In the genomic region with DNA sequence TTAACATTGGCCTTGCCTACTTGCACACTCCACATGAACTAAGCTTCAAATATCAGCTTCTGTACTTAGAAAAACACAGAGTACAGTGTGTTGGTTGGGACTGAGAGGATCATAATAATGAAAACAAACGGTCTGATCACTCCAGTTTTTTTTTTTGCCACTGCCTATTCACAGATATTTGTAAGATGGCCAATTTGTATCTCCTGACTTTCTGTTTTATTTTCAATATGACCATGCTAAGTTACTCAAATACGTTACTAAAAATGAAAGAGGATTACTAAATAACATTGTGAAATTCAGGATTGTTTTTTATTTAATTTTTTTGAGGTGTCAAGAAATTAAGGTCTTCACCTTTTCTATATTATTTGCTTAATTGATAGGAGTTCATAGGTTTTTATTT, we compare ENCODE assay signal across 20 cellular contexts.
"Had no signal": no experiment of that assay in that cellular context is flagged by ENCODE, and none has a peak within 500 bp of the region (broad histone marks: within the 10 kb centered on the region; RNA-seq: fewer than 3 reads in every experiment).

No MANE protein-coding gene starts in this region.

- ATAC-seq: activated T-cell treated with anti-CD3 and anti-CD28 coated beads, Interleukin-2, amount 50 U/mL, for 72 hours; gastroesophageal sphincter; heart right ventricle; left cardiac atrium; right cardiac atrium; upper lobe of right lung had no signal

- DNase-seq: activated CD4-positive, alpha-beta memory T cell treated with anti-CD3 and anti-CD28 coated beads, Interleukin-2, amount 10 ng/mL, durations not matched to agents 7 days and 5 days; activated CD4-positive, alpha-beta T cell treated with anti-CD3 and anti-CD28 coated beads, Interleukin-2, amount 10 ng/mL, durations not matched to agents 24 days and 14 days; activated effector memory CD4-positive, alpha-beta T cell treated with Interleukin-2 at 50 U/mL for 16 hours; activated naive CD4-positive, alpha-beta T cell treated with anti-CD3 and anti-CD28 coated beads for 36 hours; activated naive CD8-positive, alpha-beta T cell treated with anti-CD3 and anti-CD28 coated beads, Interleukin-2, amount 10 ng/mL, durations not matched to agents 7 days and 5 days; activated T-cell treated with anti-CD3 and anti-CD28 coated beads, Interleukin-2, amount 50 U/mL, for 72 hours; amygdala; cerebellar nuclear complex; endodermal cell; esophagus squamous epithelium; heart right ventricle; islet precursor cell; left cardiac atrium; nephron progenitor cell; right cardiac atrium; stimulated activated CD4-positive, alpha-beta T cell treated with anti-CD3 and anti-CD28 coated beads, Interleukin-12 subunit alpha, Interleukin-12 subunit beta, amount 100 ng/mL, for 4 hours; substantia nigra; thyroid gland; upper lobe of right lung had no signal
